Comparison of ENCODE assay signal across 8 cellular contexts in genomic region chr7:75639893-75640600, GRCh38.
DNase-seq lines count a peak whose midpoint lies in the region; ATAC-seq and TF ChIP-seq lines count a peak whose summit lies in the region.

No MANE protein-coding gene starts in this region.

- TF ChIP-seq CTCF in smooth muscle cell (IDR thresholded peaks at IDR 0.05; ENCODE audit: borderline replicate concordance, insufficient read depth, poor library complexity, severe bottlenecking) (no peak), GM10248 (IDR thresholded peaks at IDR 0.05; ENCODE audit: control extremely low read depth, extremely low read depth, low read depth, missing control alignments) (no peak)

- H3K9me3 ChIP-seq in smooth muscle cell (replicated peaks; ENCODE audit: low read depth), result no peaks in the 10 kb centered on the region

- 41% methylated on average over 15 of the region's 15 CpGs for WGBS in smooth muscle cell (ENCODE audit: low lambda C conversion rate)

- ATAC-seq in SK-N-SH treated with all-trans-retinoic acid at 6 μM for 48 hours (peak; percentile 7; the same call in 2 of the 3 replicates), left ventricle myocardium superior (peak; percentile 34), GM21390 (IDR thresholded peaks at IDR 0.05; ENCODE audit: unreplicated experiment) (no peak), GM19324 (IDR thresholded peaks at IDR 0.05; ENCODE audit: low FRiP score, unreplicated experiment) (no peak)

- no peaks in the 10 kb centered on the region for H3F3A ChIP-seq in smooth muscle cell (ENCODE audit: low read depth)

- POLR2A ChIA-PET in GM10248 (lab: Yijun Ruan, JAX), result no interaction called here

- no peak overlapping the region for H3K27ac ChIP-seq in smooth muscle cell (ENCODE audit: low read depth)

- CTCF ChIA-PET in GM10248 (lab: Yijun Ruan, JAX), result no interaction called here

- peak overlapping the region; percentile 43 for H2AFZ ChIP-seq in smooth muscle cell (ENCODE audit: low read depth)

- H3K79me2 ChIP-seq in smooth muscle cell (ENCODE audit: low read depth), result no peaks in the 10 kb centered on the region

- H3K4me2 ChIP-seq in smooth muscle cell, result peak overlapping the region; percentile 99

- H3K9ac ChIP-seq in smooth muscle cell (ENCODE audit: low read depth), result peak overlapping the region; percentile 66

- peak; percentile 14 for DNase-seq in NCI-H345 (lab: John Stamatoyannopoulos, UW)
- no peak for DNase-seq in NCI-H345 treated with DMSO at 0.1 percent for 48 hours (lab: John Stamatoyannopoulos, UW; ENCODE audit: unreplicated experiment)
- DNase-seq in left ventricle myocardium superior, result no peak
- DNase-seq in smooth muscle cell (lab: John Stamatoyannopoulos, UW; ENCODE audit: unreplicated experiment), result no peak
- DNase-seq in GM10248 (ENCODE audit: extremely low spot score), result no peak

- intact Hi-C loops in left ventricle myocardium superior (cut with micrococcal nuclease), result no loop called here

- H3K36me3 ChIP-seq in smooth muscle cell (ENCODE audit: low read depth), result no peaks in the 10 kb centered on the region

- no peaks in the 10 kb centered on the region for H3K4me1 ChIP-seq in smooth muscle cell (ENCODE audit: low read depth)

- H3K27me3 ChIP-seq in smooth muscle cell (ENCODE audit: low read depth), result no peaks in the 10 kb centered on the region

- H3K4me3 ChIP-seq in smooth muscle cell, result peak overlapping the region; percentile 87

- no peaks in the 10 kb centered on the region for H4K20me1 ChIP-seq in smooth muscle cell (ENCODE audit: low read depth)

TF ChIP-seq in SK-N-SH treated with all-trans-retinoic acid at 6 μM for 48 hours, 23 proteins besides CTCF, POLR2A, EP300 and RAD21:
- TF ChIP-seq CSDC2 (CRISPR knock-in tag; IDR thresholded peaks at IDR 0.05) (no peak), SNAI2 (CRISPR knock-in tag; IDR thresholded peaks at IDR 0.05) (no peak), ISL1 (CRISPR knock-in tag; IDR thresholded peaks at IDR 0.05) (no peak), TSHZ2 (CRISPR knock-in tag; IDR thresholded peaks at IDR 0.05) (no peak), ZFP3 (CRISPR knock-in tag; IDR thresholded peaks at IDR 0.05) (no peak), GLIS3 (CRISPR knock-in tag; IDR thresholded peaks at IDR 0.05) (no peak), PPARA (CRISPR knock-in tag; IDR thresholded peaks at IDR 0.05; ENCODE audit: borderline replicate concordance) (no peak), BACH2 (CRISPR knock-in tag; IDR thresholded peaks at IDR 0.05; ENCODE audit: borderline replicate concordance) (no peak), ZNF70 (CRISPR knock-in tag; IDR thresholded peaks at IDR 0.05) (no peak), ZC3H10 (CRISPR knock-in tag; IDR thresholded peaks at IDR 0.05) (no peak), TCF4 (CRISPR knock-in tag; IDR thresholded peaks at IDR 0.05; ENCODE audit: borderline replicate concordance) (no peak), ESRRG (CRISPR knock-in tag; IDR thresholded peaks at IDR 0.05) (no peak), CREB5 (CRISPR knock-in tag; IDR thresholded peaks at IDR 0.05; ENCODE audit: low read depth) (no peak), TOX (CRISPR knock-in tag; IDR thresholded peaks at IDR 0.05; ENCODE audit: borderline replicate concordance) (no peak), ZFP30 (CRISPR knock-in tag; IDR thresholded peaks at IDR 0.05) (no peak), CSRNP3 (CRISPR knock-in tag; IDR thresholded peaks at IDR 0.05) (no peak), OSR1 (CRISPR knock-in tag; IDR thresholded peaks at IDR 0.05) (no peak), POU6F1 (CRISPR knock-in tag; IDR thresholded peaks at IDR 0.05; ENCODE audit: borderline replicate concordance, low read depth) (no peak), ZNF565 (CRISPR knock-in tag; conservative IDR thresholded peaks at IDR 0.05; ENCODE audit: low read depth) (no peak)

Comparison
In these comparisons a context has a peak if more than half of its experiments do, and no peak if none do; other contexts are left out.
1. ATAC-seq: peak in SK-N-SH treated with all-trans-retinoic acid at 6 μM for 48 hours (single experiment) and left ventricle myocardium superior (single experiment); none in GM21390 (single experiment) and GM19324 (single experiment).